ENCODE assay signal across 25 cellular contexts in the genomic region with DNA sequence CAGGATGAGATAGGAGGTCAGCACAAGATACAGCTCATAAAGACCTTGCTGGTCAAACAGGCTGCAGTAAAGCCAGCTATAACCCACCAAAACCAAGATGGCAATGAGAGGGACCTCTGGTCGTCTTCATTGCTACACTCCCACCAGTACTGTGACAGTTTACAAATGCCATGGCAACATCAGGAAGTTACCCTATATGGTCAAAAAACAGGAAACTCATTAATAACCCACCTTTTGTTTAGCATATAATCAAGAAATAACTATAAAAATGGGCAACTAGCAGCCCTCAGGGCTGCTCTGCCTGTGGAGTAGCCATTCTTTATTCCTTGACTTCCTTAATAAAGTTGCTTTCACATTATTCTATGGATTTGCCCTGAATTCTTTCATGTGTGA. TPM values are rescaled to one million over a fixed set of nuclear protein-coding genes. Genes with fewer than 3 reads are reported as not detected.
DNase-seq lines count a peak whose midpoint lies in the region; ATAC-seq, FAIRE-seq and TF ChIP-seq lines count a peak whose summit lies in the region.
"Had no signal": no experiment of that assay in that cellular context is flagged by ENCODE, and none has a peak within 500 bp of the region (broad histone marks: within the 10 kb centered on the region; RNA-seq: fewer than 3 reads in every experiment).

No MANE protein-coding gene starts in this region.

- H3K4me3 ChIP-seq in HepG2 (replicated peaks in 1 of 3; ENCODE audit: insufficient read depth in 1 of 3, low read depth in 2 of 3, low read length in 3 of 3) (no peak overlapping the region), right lobe of liver (no peak overlapping the region), osteoblast (ENCODE audit: insufficient read depth, low read length) (no peak overlapping the region)
- no peak overlapping the region for H3K4me3 ChIP-seq in CD8-positive, alpha-beta T cell (ENCODE audit: low read depth, low read length)
- H3K4me3 ChIP-seq: PC-9, SJCRH30 had no signal

- H3K4me2 ChIP-seq in HepG2 (ENCODE audit: low read depth, low read length) (no peak overlapping the region), osteoblast (ENCODE audit: insufficient read depth, low read length) (no peak overlapping the region)
- H3K4me2 ChIP-seq: PC-9 had no signal

- H3K9ac ChIP-seq in HepG2 (ENCODE audit: insufficient read depth, low read depth, low read length), result no peak overlapping the region

- H3K27ac ChIP-seq in HepG2 (ENCODE audit: extremely low read length, insufficient read depth, low read length), result no peak overlapping the region
- H3K27ac ChIP-seq in right lobe of liver, result no peak overlapping the region
- peak overlapping the region; percentile 83 for H3K27ac ChIP-seq in osteoblast (ENCODE audit: low read depth, low read length)
- H3K27ac ChIP-seq in CD8-positive, alpha-beta T cell (ENCODE audit: low read depth, low read length), result no peak overlapping the region
- H3K27ac ChIP-seq: 22Rv1, PC-9, SJCRH30 had no signal

- H3K27me3 Mint-ChIP-seq in chondrocyte (ENCODE audit: low read depth), result no peaks in the 10 kb centered on the region
- peaks cover 0 to 10% (median 5%) of the 10 kb centered on the region in 3 donors for H3K27me3 Mint-ChIP-seq in immature natural killer cell (ENCODE audit: low read depth in 3 of 3)
- peaks cover 19% of the 10 kb centered on the region for H3K27me3 Mint-ChIP-seq in CD8-positive, alpha-beta T cell (ENCODE audit: low read depth)

- peak overlapping the region; percentile 79 for H3K27ac Mint-ChIP-seq in chondrocyte (ENCODE audit: unreplicated experiment)
- H3K27ac Mint-ChIP-seq in immature natural killer cell, result no peak overlapping the region
- no peak overlapping the region for H3K27ac Mint-ChIP-seq in CD8-positive, alpha-beta T cell
- H3K27ac Mint-ChIP-seq: CD14-positive monocyte, IgD-negative memory B cell had no signal

- WGBS in HepG2 (ENCODE audit: low lambda C conversion rate), result 23% methylated on average over 1 of the region's 1 CpG
- WGBS in right lobe of liver (ENCODE audit: insufficient coverage, low coverage, low lambda C conversion rate, missing lambda C conversion rate), result 22% methylated on average over 1 of the region's 1 CpG

- POLR2A ChIA-PET in HepG2 (lab: Yijun Ruan, JAX), result no interaction called here
- POLR2A ChIA-PET in CD8-positive, alpha-beta T cell (lab: Charles Lee), result no interaction called here

- H2AFZ ChIP-seq in HepG2 (ENCODE audit: low read length) (no peak overlapping the region), osteoblast (ENCODE audit: low read length) (no peak overlapping the region)
- H2AFZ ChIP-seq: PC-9 had no signal

- H3K27me3 ChIP-seq in HepG2 (ENCODE audit: control insufficient read depth in 1 of 2, insufficient read depth in 2 of 2, low read length in 2 of 2), result no peaks in the 10 kb centered on the region
- no peaks in the 10 kb centered on the region for H3K27me3 ChIP-seq in right lobe of liver
- no peaks in the 10 kb centered on the region for H3K27me3 ChIP-seq in osteoblast (ENCODE audit: insufficient read depth, low read length)
- H3K27me3 ChIP-seq in CD8-positive, alpha-beta T cell (ENCODE audit: insufficient read depth, low read length), result no peaks in the 10 kb centered on the region
- H3K27me3 ChIP-seq: BE2C had no signal

- H3K4me1 Mint-ChIP-seq in chondrocyte (ENCODE audit: low read depth), result peaks cover 30% of the 10 kb centered on the region
- no peaks in the 10 kb centered on the region for H3K4me1 Mint-ChIP-seq in immature natural killer cell
- H3K4me1 Mint-ChIP-seq in CD8-positive, alpha-beta T cell (ENCODE audit: low read depth), result no peaks in the 10 kb centered on the region
- H3K4me1 Mint-ChIP-seq: CD14-positive monocyte, IgD-negative memory B cell had no signal

- no peak for ATAC-seq in HepG2
- no peak for ATAC-seq in right lobe of liver
- no peak for ATAC-seq in HG03520 (IDR thresholded peaks at IDR 0.05; ENCODE audit: unreplicated experiment)
- ATAC-seq in CD8-positive, alpha-beta T cell, result no peak
- ATAC-seq: Right ventricle myocardium inferior had no signal

- intact Hi-C loops in HepG2 (cut with micrococcal nuclease; ENCODE audit: unreplicated experiment) (no loop called here), right lobe of liver (cut with DNase I) (no loop called here)
- intact Hi-C loops in CD8-positive, alpha-beta T cell (cut with DNase I, micrococcal nuclease), result no loop called here

- TF ChIP-seq POLR2A in HepG2 (IDR thresholded peaks at IDR 0.05; ENCODE audit: insufficient read depth in 1 of 2, low read depth in 2 of 2, low read length in 2 of 2) (no peak), right lobe of liver (IDR thresholded peaks at IDR 0.05) (no peak)

- CTCF ChIA-PET in HepG2 (lab: Yijun Ruan, JAX; ENCODE audit: low intra/inter-chr PET ratio, low total read pairs), result no interaction called here
- CTCF ChIA-PET in CD8-positive, alpha-beta T cell (lab: Charles Lee), result no interaction called here

- TF ChIP-seq EP300 in HepG2 (IDR thresholded peaks at IDR 0.05; ENCODE audit: low read depth in 2 of 2, low read length in 2 of 2) (no peak), HepG2 (CRISPR knock-in tag; IDR thresholded peaks at IDR 0.05; ENCODE audit: borderline replicate concordance) (no peak)

- no peak for TF ChIP-seq RAD21 in HepG2 (CRISPR knock-in tag; IDR thresholded peaks at IDR 0.05)

- BruUV-seq in HepG2 (replicated peaks; lab: Mats Ljungman, UMichigan), result no TSS peak

- H3K36me3 Mint-ChIP-seq in chondrocyte (ENCODE audit: low read depth) (no peaks in the 10 kb centered on the region), immature natural killer cell (peaks cover 0 to 3% (median 0%) of the 10 kb centered on the region in 3 donors)
- no peaks in the 10 kb centered on the region for H3K36me3 Mint-ChIP-seq in CD8-positive, alpha-beta T cell
- H3K36me3 Mint-ChIP-seq: CD14-positive monocyte, IgD-negative memory B cell had no signal

- no peak for DNase-seq in HepG2 (ENCODE audit: low spot score)
- no peak for DNase-seq in right lobe of liver
- no peak for DNase-seq in chondrocyte (ENCODE audit: low spot score)
- DNase-seq in osteoblast (ENCODE audit: insufficient read length, low spot score, missing footprints), result no peak
- DNase-seq in immature natural killer cell, result no peak
- DNase-seq in CD8-positive, alpha-beta T cell, result no peak
- DNase-seq: BE2C, NCI-H1092, NCI-H1417 treated with DMSO at 0.1 percent for 48 hours, NCI-H1694 treated with DMSO at 0.1 percent for 48 hours, NCI-H2081, NCI-H2227 treated with DMSO at 0.1 percent for 48 hours, NCI-H526 treated with DMSO at 0.1 percent for 48 hours, PC-9, SJCRH30 had no signal

- peaks cover 5% of the 10 kb centered on the region for H3K9me3 Mint-ChIP-seq in chondrocyte (ENCODE audit: low read depth)
- H3K9me3 Mint-ChIP-seq in immature natural killer cell, result peaks cover 0 to 6% (median 0%) of the 10 kb centered on the region in 6 donors
- peaks cover 7% of the 10 kb centered on the region for H3K9me3 Mint-ChIP-seq in CD8-positive, alpha-beta T cell

- H3K4me3 Mint-ChIP-seq in chondrocyte (ENCODE audit: unreplicated experiment) (no peak overlapping the region), immature natural killer cell (no peak overlapping the region)
- H3K4me3 Mint-ChIP-seq in CD8-positive, alpha-beta T cell, result no peak overlapping the region
- H3K4me3 Mint-ChIP-seq: CD14-positive monocyte, IgD-negative memory B cell had no signal

- H4K20me1 ChIP-seq in HepG2 (ENCODE audit: insufficient read depth, low read length), result no peaks in the 10 kb centered on the region
- no peaks in the 10 kb centered on the region for H4K20me1 ChIP-seq in osteoblast (ENCODE audit: insufficient read depth, low read length)

- no peaks in the 10 kb centered on the region for H3K4me1 ChIP-seq in HepG2 (ENCODE audit: insufficient read depth, low read length)
- no peaks in the 10 kb centered on the region for H3K4me1 ChIP-seq in right lobe of liver
- peaks cover 14% of the 10 kb centered on the region for H3K4me1 ChIP-seq in osteoblast (ENCODE audit: insufficient read depth, low read length)
- H3K4me1 ChIP-seq in CD8-positive, alpha-beta T cell (ENCODE audit: insufficient read depth, low read length), result no peaks in the 10 kb centered on the region
- H3K4me1 ChIP-seq: BE2C, SJCRH30 had no signal

- in situ Hi-C loops in HepG2 (cut with HindIII; ENCODE audit: extremely low pct_ligation_motif_present, low pct_unique_long_range_greater_than_20kb), result no loop called here

- H3K79me2 ChIP-seq in HepG2 (ENCODE audit: insufficient read depth, low read length) (no peaks in the 10 kb centered on the region), osteoblast (ENCODE audit: insufficient read depth, low read length) (no peaks in the 10 kb centered on the region)

- H3K36me3 ChIP-seq in HepG2 (replicated peaks in 1 of 2; ENCODE audit: control insufficient read depth in 1 of 2, insufficient read depth in 2 of 2, low read length in 2 of 2) (no peaks in the 10 kb centered on the region), right lobe of liver (no peaks in the 10 kb centered on the region), osteoblast (ENCODE audit: insufficient read depth, low read length) (no peaks in the 10 kb centered on the region)
- no peaks in the 10 kb centered on the region for H3K36me3 ChIP-seq in CD8-positive, alpha-beta T cell (ENCODE audit: insufficient read depth, low read length)
- H3K36me3 ChIP-seq: BE2C, SJCRH30 had no signal

- FAIRE-seq in HepG2 (lab: Jason Lieb, UNC), result no peak
- FAIRE-seq: GM19239, H54 had no signal

- TF ChIP-seq CTCF in HepG2 (CRISPR knock-in tag; IDR thresholded peaks at IDR 0.05) (no peak), right lobe of liver (IDR thresholded peaks at IDR 0.05) (no peak), chondrocyte (IDR thresholded peaks at IDR 0.05) (no peak), osteoblast (IDR thresholded peaks at IDR 0.05; ENCODE audit: extremely low read depth, low read depth, low read length) (no peak)
- no peak for TF ChIP-seq CTCF in CD8-positive, alpha-beta T cell (IDR thresholded peaks at IDR 0.05)

- H3K9me3 ChIP-seq in HepG2 (ENCODE audit: low read length) (no peaks in the 10 kb centered on the region), right lobe of liver (no peaks in the 10 kb centered on the region), osteoblast (ENCODE audit: low read depth, low read length) (no peaks in the 10 kb centered on the region)
- no peaks in the 10 kb centered on the region for H3K9me3 ChIP-seq in CD8-positive, alpha-beta T cell (ENCODE audit: low read length)
- H3K9me3 ChIP-seq: BE2C, SJCRH30 had no signal

RNA-seq across cellular contexts. Expression of a gene that starts 30.9 kb away (rescaled TPM):
- total RNA-seq in HepG2 (2016; rRNA removed; fragmentation: Illumina TruSeq; extraction: Trizol) (not detected in 2 replicates), right lobe of liver (not detected), chondrocyte (not detected in 3 replicates), osteoblast (under 0.01 TPM in 2 replicates)
- not detected in 2 replicates for total RNA-seq in HepG2 (2016; cell fraction: cytosol; rRNA removed; fragmentation: Illumina TruSeq; extraction: Trizol; ENCODE audit: low read depth)
- total RNA-seq in HepG2 (2016; cell fraction: insoluble cytoplasmic fraction; rRNA removed; fragmentation: Illumina TruSeq; extraction: Trizol), result not detected in 2 replicates
- total RNA-seq in HepG2 (2016; cell fraction: membrane; rRNA removed; fragmentation: Illumina TruSeq; extraction: Trizol), result not detected in 2 replicates
- total RNA-seq in HepG2 (2016; cell fraction: nucleus; rRNA removed; fragmentation: Illumina TruSeq; extraction: Trizol), result not detected in 2 replicates
- polyA plus RNA-seq in HepG2 (2011; rRNA removed) (not detected in 2 replicates), immature natural killer cell (not detected)
- polyA plus RNA-seq in HepG2 (2011; cell fraction: cytosol; rRNA removed), result not detected in 2 replicates
- polyA plus RNA-seq in HepG2 (2011; cell fraction: nucleus; rRNA removed), result not detected in 2 replicates
- not detected in 2 replicates for polyA plus RNA-seq in HepG2 (2012)
- polyA plus RNA-seq in HepG2 (2016; cell fraction: cytosol; fragmentation: Illumina TruSeq; extraction: Trizol; ENCODE audit: low read depth), result not detected in 2 replicates
- polyA plus RNA-seq in HepG2 (2016; cell fraction: insoluble cytoplasmic fraction; fragmentation: Illumina TruSeq; extraction: Trizol; ENCODE audit: low read depth), result not detected in 2 replicates
- polyA plus RNA-seq in HepG2 (2016; cell fraction: membrane; fragmentation: Illumina TruSeq; extraction: Trizol; ENCODE audit: low read depth), result not detected in 2 replicates
- polyA plus RNA-seq in HepG2 (2016; cell fraction: nucleus; fragmentation: Illumina TruSeq; extraction: Trizol; ENCODE audit: insufficient read depth, low read depth), result not detected in 2 replicates
- polyA minus RNA-seq in HepG2 (2011; rRNA and poly(A)+ RNA removed; ENCODE audit: low replicate concordance), result not detected in 2 replicates
- polyA minus RNA-seq in HepG2 (2011; cell fraction: cytosol; rRNA and poly(A)+ RNA removed), result not detected in 2 replicates
- polyA minus RNA-seq in HepG2 (2011; cell fraction: nucleus; rRNA and poly(A)+ RNA removed), result not detected in 2 replicates
- total RNA-seq in CD8-positive, alpha-beta T cell, result not detected
- total RNA-seq: HT1080, NCI-H460, PC-9, Right ventricle myocardium inferior, RPMI7951 had no signal
- polyA plus RNA-seq: CD14-positive monocyte, IgD-negative memory B cell had no signal
